ENCODE assay signal across 7 cellular contexts in genomic region chr7:28187012-28187411, GRCh38. TPM values are rescaled to one million over a fixed set of nuclear protein-coding genes. Genes with fewer than 3 reads are reported as not detected.
"Had no signal": no experiment of that assay in that cellular context is flagged by ENCODE, and none has a peak within 500 bp of the region (broad histone marks: within the 10 kb centered on the region; RNA-seq: fewer than 3 reads in every experiment).

No MANE protein-coding gene starts in this region.

- H3K9me3 ChIP-seq: HAP-1 had no signal

- H3K4me1 ChIP-seq: HAP-1 had no signal

- H3K4me3 ChIP-seq: GM23248, HAP-1 had no signal

- DNase-seq: GM23248, GOT3, H7, HFFc6 had no signal

- H3K27ac ChIP-seq: GM23248, HL-60 had no signal

- H3K36me3 ChIP-seq: HAP-1 had no signal

RNA-seq across cellular contexts. Expression of gene JAZF1, which starts 6.4 kb away (rescaled TPM):
- total RNA-seq: HepG2 had no signal
- polyA plus RNA-seq: HepG2 had no signal
